In the genomic region with DNA sequence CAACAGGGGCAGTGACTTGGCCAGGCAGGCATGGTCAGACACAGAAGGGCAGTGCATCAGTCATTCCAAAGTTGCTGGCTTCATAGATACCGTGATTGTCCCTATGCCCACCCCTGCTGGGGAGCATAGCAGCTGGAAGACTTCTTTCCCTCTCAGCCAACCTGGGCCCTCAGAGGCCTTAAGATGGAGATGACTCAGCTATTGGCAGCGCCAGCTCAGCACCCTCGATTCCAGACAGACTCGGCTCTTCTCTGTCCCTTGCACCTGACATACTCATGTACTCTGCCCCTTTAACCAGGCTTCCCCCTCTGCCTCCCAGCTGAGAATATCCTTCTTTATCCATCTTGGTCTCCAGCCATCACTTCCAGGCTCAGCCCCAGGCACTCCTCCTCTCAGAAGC, we compare ENCODE assay signal across 2 cellular contexts.
TF ChIP-seq lines count a peak whose summit lies in the region.

No MANE protein-coding gene starts in this region.

TF ChIP-seq in SK-N-SH treated with all-trans-retinoic acid at 6 μM for 48 hours, 23 proteins besides CTCF, POLR2A, EP300 and RAD21 (continued from another document):
- TF ChIP-seq, protein P1, sequence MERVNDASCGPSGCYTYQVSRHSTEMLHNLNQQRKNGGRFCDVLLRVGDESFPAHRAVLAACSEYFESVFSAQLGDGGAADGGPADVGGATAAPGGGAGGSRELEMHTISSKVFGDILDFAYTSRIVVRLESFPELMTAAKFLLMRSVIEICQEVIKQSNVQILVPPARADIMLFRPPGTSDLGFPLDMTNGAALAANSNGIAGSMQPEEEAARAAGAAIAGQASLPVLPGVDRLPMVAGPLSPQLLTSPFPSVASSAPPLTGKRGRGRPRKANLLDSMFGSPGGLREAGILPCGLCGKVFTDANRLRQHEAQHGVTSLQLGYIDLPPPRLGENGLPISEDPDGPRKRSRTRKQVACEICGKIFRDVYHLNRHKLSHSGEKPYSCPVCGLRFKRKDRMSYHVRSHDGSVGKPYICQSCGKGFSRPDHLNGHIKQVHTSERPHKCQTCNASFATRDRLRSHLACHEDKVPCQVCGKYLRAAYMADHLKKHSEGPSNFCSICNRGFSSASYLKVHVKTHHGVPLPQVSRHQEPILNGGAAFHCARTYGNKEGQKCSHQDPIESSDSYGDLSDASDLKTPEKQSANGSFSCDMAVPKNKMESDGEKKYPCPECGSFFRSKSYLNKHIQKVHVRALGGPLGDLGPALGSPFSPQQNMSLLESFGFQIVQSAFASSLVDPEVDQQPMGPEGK (CRISPR knock-in tag; IDR thresholded peaks at IDR 0.05; ENCODE audit: borderline replicate concordance): no peak
- TF ChIP-seq ZNF70 (CRISPR knock-in tag; IDR thresholded peaks at IDR 0.05): no peak
- no peak for TF ChIP-seq CSDC2 (CRISPR knock-in tag; IDR thresholded peaks at IDR 0.05)
- TF ChIP-seq TOX (CRISPR knock-in tag; IDR thresholded peaks at IDR 0.05; ENCODE audit: borderline replicate concordance): no peak
- no peak for TF ChIP-seq ARNTL (CRISPR knock-in tag; IDR thresholded peaks at IDR 0.05; ENCODE audit: borderline replicate concordance, low read depth)
- TF ChIP-seq ZC3H10 (CRISPR knock-in tag; IDR thresholded peaks at IDR 0.05): no peak
- no peak for TF ChIP-seq ZNF8 (CRISPR knock-in tag; IDR thresholded peaks at IDR 0.05)
- TF ChIP-seq, protein P2, sequence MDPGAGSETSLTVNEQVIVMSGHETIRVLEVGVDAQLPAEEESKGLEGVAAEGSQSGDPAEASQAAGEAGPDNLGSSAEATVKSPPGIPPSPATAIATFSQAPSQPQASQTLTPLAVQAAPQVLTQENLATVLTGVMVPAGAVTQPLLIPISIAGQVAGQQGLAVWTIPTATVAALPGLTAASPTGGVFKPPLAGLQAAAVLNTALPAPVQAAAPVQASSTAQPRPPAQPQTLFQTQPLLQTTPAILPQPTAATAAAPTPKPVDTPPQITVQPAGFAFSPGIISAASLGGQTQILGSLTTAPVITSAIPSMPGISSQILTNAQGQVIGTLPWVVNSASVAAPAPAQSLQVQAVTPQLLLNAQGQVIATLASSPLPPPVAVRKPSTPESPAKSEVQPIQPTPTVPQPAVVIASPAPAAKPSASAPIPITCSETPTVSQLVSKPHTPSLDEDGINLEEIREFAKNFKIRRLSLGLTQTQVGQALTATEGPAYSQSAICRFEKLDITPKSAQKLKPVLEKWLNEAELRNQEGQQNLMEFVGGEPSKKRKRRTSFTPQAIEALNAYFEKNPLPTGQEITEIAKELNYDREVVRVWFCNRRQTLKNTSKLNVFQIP (CRISPR knock-in tag; IDR thresholded peaks at IDR 0.05; ENCODE audit: borderline replicate concordance, low read depth): no peak
- TF ChIP-seq, protein P3, sequence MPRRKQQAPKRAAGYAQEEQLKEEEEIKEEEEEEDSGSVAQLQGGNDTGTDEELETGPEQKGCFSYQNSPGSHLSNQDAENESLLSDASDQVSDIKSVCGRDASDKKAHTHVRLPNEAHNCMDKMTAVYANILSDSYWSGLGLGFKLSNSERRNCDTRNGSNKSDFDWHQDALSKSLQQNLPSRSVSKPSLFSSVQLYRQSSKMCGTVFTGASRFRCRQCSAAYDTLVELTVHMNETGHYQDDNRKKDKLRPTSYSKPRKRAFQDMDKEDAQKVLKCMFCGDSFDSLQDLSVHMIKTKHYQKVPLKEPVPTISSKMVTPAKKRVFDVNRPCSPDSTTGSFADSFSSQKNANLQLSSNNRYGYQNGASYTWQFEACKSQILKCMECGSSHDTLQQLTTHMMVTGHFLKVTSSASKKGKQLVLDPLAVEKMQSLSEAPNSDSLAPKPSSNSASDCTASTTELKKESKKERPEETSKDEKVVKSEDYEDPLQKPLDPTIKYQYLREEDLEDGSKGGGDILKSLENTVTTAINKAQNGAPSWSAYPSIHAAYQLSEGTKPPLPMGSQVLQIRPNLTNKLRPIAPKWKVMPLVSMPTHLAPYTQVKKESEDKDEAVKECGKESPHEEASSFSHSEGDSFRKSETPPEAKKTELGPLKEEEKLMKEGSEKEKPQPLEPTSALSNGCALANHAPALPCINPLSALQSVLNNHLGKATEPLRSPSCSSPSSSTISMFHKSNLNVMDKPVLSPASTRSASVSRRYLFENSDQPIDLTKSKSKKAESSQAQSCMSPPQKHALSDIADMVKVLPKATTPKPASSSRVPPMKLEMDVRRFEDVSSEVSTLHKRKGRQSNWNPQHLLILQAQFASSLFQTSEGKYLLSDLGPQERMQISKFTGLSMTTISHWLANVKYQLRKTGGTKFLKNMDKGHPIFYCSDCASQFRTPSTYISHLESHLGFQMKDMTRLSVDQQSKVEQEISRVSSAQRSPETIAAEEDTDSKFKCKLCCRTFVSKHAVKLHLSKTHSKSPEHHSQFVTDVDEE (CRISPR knock-in tag; IDR thresholded peaks at IDR 0.05): no peak
- TF ChIP-seq, protein P4, sequence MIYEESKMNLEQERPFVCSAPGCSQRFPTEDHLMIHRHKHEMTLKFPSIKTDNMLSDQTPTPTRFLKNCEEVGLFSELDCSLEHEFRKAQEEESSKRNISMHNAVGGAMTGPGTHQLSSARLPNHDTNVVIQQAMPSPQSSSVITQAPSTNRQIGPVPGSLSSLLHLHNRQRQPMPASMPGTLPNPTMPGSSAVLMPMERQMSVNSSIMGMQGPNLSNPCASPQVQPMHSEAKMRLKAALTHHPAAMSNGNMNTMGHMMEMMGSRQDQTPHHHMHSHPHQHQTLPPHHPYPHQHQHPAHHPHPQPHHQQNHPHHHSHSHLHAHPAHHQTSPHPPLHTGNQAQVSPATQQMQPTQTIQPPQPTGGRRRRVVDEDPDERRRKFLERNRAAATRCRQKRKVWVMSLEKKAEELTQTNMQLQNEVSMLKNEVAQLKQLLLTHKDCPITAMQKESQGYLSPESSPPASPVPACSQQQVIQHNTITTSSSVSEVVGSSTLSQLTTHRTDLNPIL (CRISPR knock-in tag; IDR thresholded peaks at IDR 0.05; ENCODE audit: low read depth): no peak
- no peak for TF ChIP-seq ZNF565 (CRISPR knock-in tag; conservative IDR thresholded peaks at IDR 0.05; ENCODE audit: low read depth)
- no peak for TF ChIP-seq RARB (CRISPR knock-in tag; IDR thresholded peaks at IDR 0.05)
- no peak for TF ChIP-seq PPARA (CRISPR knock-in tag; IDR thresholded peaks at IDR 0.05; ENCODE audit: borderline replicate concordance)
- TF ChIP-seq GLIS3 (CRISPR knock-in tag; IDR thresholded peaks at IDR 0.05): no peak
- no peak for TF ChIP-seq ZFP3 (CRISPR knock-in tag; IDR thresholded peaks at IDR 0.05)
- no peak for TF ChIP-seq TCF4 (CRISPR knock-in tag; IDR thresholded peaks at IDR 0.05; ENCODE audit: borderline replicate concordance)
- no peak for TF ChIP-seq OSR1 (CRISPR knock-in tag; IDR thresholded peaks at IDR 0.05)

TF ChIP-seq in SK-N-SH, 30 proteins besides CTCF, POLR2A, EP300 and RAD21 (continued from another document):
- TF ChIP-seq TEAD4 (IDR thresholded peaks at IDR 0.05; ENCODE audit: borderline replicate concordance, insufficient read depth): no peak
- no peak for TF ChIP-seq POLR2AphosphoS5 (IDR thresholded peaks at IDR 0.05; ENCODE audit: low read depth, low read length)
- no peak for TF ChIP-seq NRF1 (IDR thresholded peaks at IDR 0.05; ENCODE audit: low read depth, low read length)
- TF ChIP-seq RFX5 (IDR thresholded peaks at IDR 0.05; ENCODE audit: low read length): no peak
